9 cellular contexts compared by ENCODE assay signal in genomic region chr18:79484661-79485621, GRCh38.
DNase-seq lines count a peak whose midpoint lies in the region; ATAC-seq and TF ChIP-seq lines count a peak whose summit lies in the region.
"Had no signal": no experiment of that assay in that cellular context is flagged by ENCODE, and none has a peak within 500 bp of the region (broad histone marks: within the 10 kb centered on the region; RNA-seq: fewer than 3 reads in every experiment).

No MANE protein-coding gene starts in this region.

- intact Hi-C loops in upper lobe of right lung (cut with DNase I) = no loop called here

- no peaks in the 10 kb centered on the region for H3K36me3 Mint-ChIP-seq in activated naive CD4-positive, alpha-beta T cell treated with anti-CD3 and anti-CD28 coated beads, Interleukin-2, amount 50 U/mL, for 72 hours

- no peaks in the 10 kb centered on the region for H3K9me3 ChIP-seq in upper lobe of right lung

- peak overlapping the region; percentile 41 to 48 for H3K27ac Mint-ChIP-seq in activated naive CD4-positive, alpha-beta T cell treated with anti-CD3 and anti-CD28 coated beads, Interleukin-2, amount 50 U/mL, for 72 hours

- H3K36me3 ChIP-seq in upper lobe of right lung = peaks cover 11% of the 10 kb centered on the region

- no peaks in the 10 kb centered on the region for H3K27me3 ChIP-seq in upper lobe of right lung

- ATAC-seq in activated naive CD4-positive, alpha-beta T cell treated with anti-CD3 and anti-CD28 coated beads, Interleukin-2, amount 50 U/mL, for 72 hours = no peak
- peak; percentile 25 for ATAC-seq in upper lobe of right lung

- DNase-seq in activated naive CD4-positive, alpha-beta T cell treated with anti-CD3 and anti-CD28 coated beads, Interleukin-2, amount 50 U/mL, for 72 hours (ENCODE audit: low spot score in 2 of 2) = peak in 1 of 2 donors; percentile 46
- no peak for DNase-seq in activated naive CD4-positive, alpha-beta T cell treated with Interleukin-2 at 50 U/mL for 16 hours
- peak; percentile 96 for DNase-seq in astrocyte of the cerebellum (ENCODE audit: low read depth)
- DNase-seq in kidney glomerular epithelial cell (lab: John Stamatoyannopoulos, UW) = peak; percentile 93
- DNase-seq in upper lobe of right lung = peak; percentile 61
- DNase-seq in RKO (ENCODE audit: low spot score) = no peak
- DNase-seq in GM19240 (ENCODE audit: insufficient read length, low spot score) = no peak
- no peak for DNase-seq in activated CD4-positive, alpha-beta T cell treated with anti-CD3 and anti-CD28 coated beads, Interleukin-2, amount 50 U/mL, for 1 hour
- DNase-seq: Calu3 had no signal

- no peaks in the 10 kb centered on the region for H3K9me3 Mint-ChIP-seq in activated naive CD4-positive, alpha-beta T cell treated with anti-CD3 and anti-CD28 coated beads, Interleukin-2, amount 50 U/mL, for 72 hours

- TF ChIP-seq CTCF in astrocyte of the cerebellum (IDR thresholded peaks at IDR 0.05; ENCODE audit: low read depth, low read length, missing control alignments) (no peak), upper lobe of right lung (IDR thresholded peaks at IDR 0.05) (no peak)

- no peaks in the 10 kb centered on the region for H3K4me1 ChIP-seq in upper lobe of right lung

- H3K4me3 ChIP-seq in astrocyte of the cerebellum (ENCODE audit: low read depth, low read length) (no peak overlapping the region), upper lobe of right lung (no peak overlapping the region)

- in situ Hi-C loops in astrocyte of the cerebellum (cut with HindIII; ENCODE audit: low sequenced_read_pairs) = no loop called here

- peak overlapping the region; percentile 24 for H3K27ac ChIP-seq in upper lobe of right lung

Comparison
In these comparisons a context has a peak if more than half of its experiments do, and no peak if none do; other contexts are left out.
1. DNase-seq: peak in astrocyte of the cerebellum (single experiment), kidney glomerular epithelial cell (single experiment) and upper lobe of right lung (single experiment); none in activated naive CD4-positive, alpha-beta T cell treated with Interleukin-2 at 50 U/mL for 16 hours (single experiment), RKO (single experiment), GM19240 (single experiment) and activated CD4-positive, alpha-beta T cell treated with anti-CD3 and anti-CD28 coated beads, Interleukin-2, amount 50 U/mL, for 1 hour (single experiment).